16 cellular contexts compared by ENCODE assay signal in genomic region chr6:126959765-126960164, GRCh38.
A peak's percentile ranks its signal among the peaks of the same experiment; 100 is the strongest.
DNase-seq lines count a peak whose midpoint lies in the region; ATAC-seq and TF ChIP-seq lines count a peak whose summit lies in the region.
"Had no signal": no experiment of that assay in that cellular context is flagged by ENCODE, and none has a peak within 500 bp of the region (broad histone marks: within the 10 kb centered on the region; RNA-seq: fewer than 3 reads in every experiment).

No MANE protein-coding gene starts in this region.

- H3K27me3 ChIP-seq in foreskin keratinocyte (peaks cover 9% of the 10 kb centered on the region), left lung (no peaks in the 10 kb centered on the region)
- H3K27me3 ChIP-seq: BLaER1 treated with 17β-estradiol and CSF1 and Interleukin-3, amounts not matched to agents 10 nM and 100 nM had no signal

- H3K27ac Mint-ChIP-seq in progenitor cell of endocrine pancreas: peak overlapping the region; percentile 37
- H3K27ac Mint-ChIP-seq: CD4-positive, alpha-beta T cell; H9; IgD-negative memory B cell had no signal

- DNase-seq in Caki2 (ENCODE audit: low read depth) (peak; percentile 18), M059J (ENCODE audit: low read depth) (peak; percentile 9), foreskin keratinocyte (peak; percentile 9 to 48), progenitor cell of endocrine pancreas (ENCODE audit: low spot score, unreplicated experiment) (no peak), left lung (no peak), GM20000 (ENCODE audit: low spot score) (no peak)
- DNase-seq: ACHN; CD4-positive, alpha-beta T cell; DND-41; GDM1; GOT3; H9; KG1 had no signal

- peaks cover 39% of the 10 kb centered on the region for H3K4me1 Mint-ChIP-seq in progenitor cell of endocrine pancreas (ENCODE audit: low read depth)
- H3K4me1 Mint-ChIP-seq: IgD-negative memory B cell had no signal

- no peaks in the 10 kb centered on the region for H3K4me1 ChIP-seq in foreskin keratinocyte
- H3K4me1 ChIP-seq in left lung: no peaks in the 10 kb centered on the region
- H3K4me1 ChIP-seq: BLaER1 treated with 17β-estradiol and CSF1 and Interleukin-3, amounts not matched to agents 10 nM and 100 nM had no signal

- no peak overlapping the region for H3K27ac ChIP-seq in foreskin keratinocyte
- H3K27ac ChIP-seq in left lung: no peak overlapping the region
- H3K27ac ChIP-seq: BLaER1 treated with 17β-estradiol and CSF1 and Interleukin-3, amounts not matched to agents 10 nM and 100 nM had no signal

- in situ Hi-C loops in Caki2 (cut with HindIII; ENCODE audit: low pct_unique_long_range_greater_than_20kb, low sequenced_read_pairs): no loop called here

- no peak overlapping the region for H3K4me3 ChIP-seq in left lung
- H3K4me3 ChIP-seq: BLaER1 treated with 17β-estradiol and CSF1 and Interleukin-3, amounts not matched to agents 10 nM and 100 nM had no signal

- H3K9me3 ChIP-seq in left lung: no peaks in the 10 kb centered on the region
- H3K9me3 ChIP-seq: BLaER1 treated with 17β-estradiol and CSF1 and Interleukin-3, amounts not matched to agents 10 nM and 100 nM had no signal

- peak; percentile 23 for ATAC-seq in foreskin keratinocyte
- no peak for ATAC-seq in left lung
- no peak for ATAC-seq in HG03457 (IDR thresholded peaks at IDR 0.05; ENCODE audit: unreplicated experiment)

- H3K4me3 Mint-ChIP-seq in progenitor cell of endocrine pancreas (ENCODE audit: low read depth): no peak overlapping the region
- H3K4me3 Mint-ChIP-seq: CD4-positive, alpha-beta T cell; H9 had no signal

- peaks cover 14% of the 10 kb centered on the region for H3K27me3 Mint-ChIP-seq in progenitor cell of endocrine pancreas
- H3K27me3 Mint-ChIP-seq: CD4-positive, alpha-beta T cell; IgD-negative memory B cell had no signal

- TF ChIP-seq CTCF in foreskin keratinocyte (conservative IDR thresholded peaks at IDR 0.05): no peak
- TF ChIP-seq CTCF in progenitor cell of endocrine pancreas (IDR thresholded peaks at IDR 0.05; ENCODE audit: unreplicated experiment): no peak
- no peak for TF ChIP-seq CTCF in left lung (IDR thresholded peaks at IDR 0.05)
- no peak for TF ChIP-seq CTCF in GM20000 (IDR thresholded peaks at IDR 0.05; ENCODE audit: extremely low read depth, missing control alignments)

- intact Hi-C loops in left lung (cut with DNase I): no loop called here

- no peaks in the 10 kb centered on the region for H3K9me3 Mint-ChIP-seq in progenitor cell of endocrine pancreas (ENCODE audit: low read depth)
- H3K9me3 Mint-ChIP-seq: CD4-positive, alpha-beta T cell; H9; IgD-negative memory B cell had no signal

- no peaks in the 10 kb centered on the region for H3K36me3 ChIP-seq in left lung
- H3K36me3 ChIP-seq: BLaER1 treated with 17β-estradiol and CSF1 and Interleukin-3, amounts not matched to agents 10 nM and 100 nM had no signal

- H3K36me3 Mint-ChIP-seq in progenitor cell of endocrine pancreas (ENCODE audit: insufficient read depth): no peaks in the 10 kb centered on the region
- H3K36me3 Mint-ChIP-seq: IgD-negative memory B cell had no signal

Comparison
In these comparisons a context has a peak if more than half of its experiments do, and no peak if none do; other contexts are left out.
1. DNase-seq: peak in Caki2 (single experiment), M059J (single experiment) and foreskin keratinocyte (2 of 2); none in progenitor cell of endocrine pancreas (single experiment), left lung (0 of 2) and GM20000 (single experiment).